In the genomic region with DNA sequence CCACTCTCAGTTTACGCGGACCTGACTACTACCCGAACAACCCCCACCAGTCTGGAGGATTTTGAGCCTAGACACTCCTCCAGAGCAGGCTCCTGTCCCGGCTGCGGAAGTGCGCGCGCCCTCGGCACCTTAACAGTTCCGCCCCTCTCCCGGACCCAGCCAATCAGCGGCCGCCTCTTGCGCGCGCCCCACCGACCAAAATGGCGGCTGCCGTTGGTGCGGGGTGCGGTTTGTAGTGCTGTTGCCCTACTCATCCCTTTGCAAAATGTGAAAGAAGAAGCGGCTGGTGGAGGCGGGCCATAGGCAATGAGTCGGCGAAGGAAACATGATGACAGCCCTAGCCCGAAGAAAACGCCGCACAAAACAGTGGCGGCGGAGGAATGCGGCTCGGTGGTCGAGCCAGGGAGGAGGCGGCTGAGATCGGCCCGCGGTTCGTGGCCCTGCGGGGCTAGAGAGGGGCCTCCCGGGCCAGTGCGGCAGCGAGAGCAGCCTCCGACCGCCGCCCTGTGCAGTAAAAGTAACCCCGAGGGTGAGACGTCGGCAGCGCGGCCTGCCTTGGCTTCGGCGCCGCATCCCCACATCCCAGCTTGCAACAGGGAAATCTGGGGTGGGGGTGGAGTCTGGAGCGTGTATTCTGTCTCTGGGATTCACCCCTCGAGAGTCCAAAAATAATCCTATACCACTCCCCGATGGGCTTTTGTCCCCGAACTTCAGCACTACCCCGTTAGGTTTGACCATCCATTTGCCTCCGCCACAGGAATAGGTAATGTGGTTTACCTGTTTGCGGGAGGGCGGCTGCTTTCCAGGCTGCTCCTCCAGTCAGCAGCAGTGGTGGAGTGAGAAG, we compare ENCODE assay signal across 1 cellular context.
TF ChIP-seq lines count a peak whose summit lies in the region.

TSS of gene ETAA1 (plus strand) at position 191 of the 844 bp plus-strand sequence. CDS start at position 307, 116 bp downstream.

TF ChIP-seq in HCT116, 20 proteins besides CTCF, POLR2A, EP300 and RAD21 (continued from another document):
- TF ChIP-seq, protein P1, sequence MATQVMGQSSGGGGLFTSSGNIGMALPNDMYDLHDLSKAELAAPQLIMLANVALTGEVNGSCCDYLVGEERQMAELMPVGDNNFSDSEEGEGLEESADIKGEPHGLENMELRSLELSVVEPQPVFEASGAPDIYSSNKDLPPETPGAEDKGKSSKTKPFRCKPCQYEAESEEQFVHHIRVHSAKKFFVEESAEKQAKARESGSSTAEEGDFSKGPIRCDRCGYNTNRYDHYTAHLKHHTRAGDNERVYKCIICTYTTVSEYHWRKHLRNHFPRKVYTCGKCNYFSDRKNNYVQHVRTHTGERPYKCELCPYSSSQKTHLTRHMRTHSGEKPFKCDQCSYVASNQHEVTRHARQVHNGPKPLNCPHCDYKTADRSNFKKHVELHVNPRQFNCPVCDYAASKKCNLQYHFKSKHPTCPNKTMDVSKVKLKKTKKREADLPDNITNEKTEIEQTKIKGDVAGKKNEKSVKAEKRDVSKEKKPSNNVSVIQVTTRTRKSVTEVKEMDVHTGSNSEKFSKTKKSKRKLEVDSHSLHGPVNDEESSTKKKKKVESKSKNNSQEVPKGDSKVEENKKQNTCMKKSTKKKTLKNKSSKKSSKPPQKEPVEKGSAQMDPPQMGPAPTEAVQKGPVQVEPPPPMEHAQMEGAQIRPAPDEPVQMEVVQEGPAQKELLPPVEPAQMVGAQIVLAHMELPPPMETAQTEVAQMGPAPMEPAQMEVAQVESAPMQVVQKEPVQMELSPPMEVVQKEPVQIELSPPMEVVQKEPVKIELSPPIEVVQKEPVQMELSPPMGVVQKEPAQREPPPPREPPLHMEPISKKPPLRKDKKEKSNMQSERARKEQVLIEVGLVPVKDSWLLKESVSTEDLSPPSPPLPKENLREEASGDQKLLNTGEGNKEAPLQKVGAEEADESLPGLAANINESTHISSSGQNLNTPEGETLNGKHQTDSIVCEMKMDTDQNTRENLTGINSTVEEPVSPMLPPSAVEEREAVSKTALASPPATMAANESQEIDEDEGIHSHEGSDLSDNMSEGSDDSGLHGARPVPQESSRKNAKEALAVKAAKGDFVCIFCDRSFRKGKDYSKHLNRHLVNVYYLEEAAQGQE (IDR thresholded peaks at IDR 0.05; ENCODE audit: low read depth), result no peak
- TF ChIP-seq, protein P2, sequence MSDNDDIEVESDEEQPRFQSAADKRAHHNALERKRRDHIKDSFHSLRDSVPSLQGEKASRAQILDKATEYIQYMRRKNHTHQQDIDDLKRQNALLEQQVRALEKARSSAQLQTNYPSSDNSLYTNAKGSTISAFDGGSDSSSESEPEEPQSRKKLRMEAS (IDR thresholded peaks at IDR 0.05), result peak; percentile 56; the same call in 1 of the 2 replicates
- TF ChIP-seq TCF7L2 (IDR thresholded peaks at IDR 0.05; ENCODE audit: borderline replicate concordance, extremely low read depth, insufficient read depth, insufficient read length) (no peak), FOSL1 (IDR thresholded peaks at IDR 0.05; ENCODE audit: low read depth) (no peak), POLR2AphosphoS5 (IDR thresholded peaks at IDR 0.05; ENCODE audit: low read depth, low read length) (peak; percentile 78), ATF3 (IDR thresholded peaks at IDR 0.05) (no peak), SP1 (IDR thresholded peaks at IDR 0.05; ENCODE audit: low read depth) (peak; percentile 38; the same call in 1 of the 2 replicates), EGR1 (IDR thresholded peaks at IDR 0.05; ENCODE audit: low read depth) (no peak), YY1 (IDR thresholded peaks at IDR 0.05; ENCODE audit: extremely low read depth, insufficient replicate concordance, low read depth, low read length) (peak; percentile 97), ELF1 (IDR thresholded peaks at IDR 0.05; ENCODE audit: borderline replicate concordance, low read depth) (peak; percentile 73), ZBTB33 (IDR thresholded peaks at IDR 0.05; ENCODE audit: extremely low read depth, insufficient replicate concordance, low read length) (no peak), ZFX (IDR thresholded peaks at IDR 0.05) (peak; percentile 88), CBX3 (IDR thresholded peaks at IDR 0.05; ENCODE audit: low read depth) (peak; percentile 53; the same call in 1 of the 2 replicates), EZH2phosphoT487 (IDR thresholded peaks at IDR 0.05; ENCODE audit: borderline replicate concordance) (no peak), EZH2 (IDR thresholded peaks at IDR 0.05) (no peak), SIN3A (IDR thresholded peaks at IDR 0.05; ENCODE audit: low read depth) (0 out of 2 replicates have a peak, but pooled peaks have one; percentile 80), JUND (IDR thresholded peaks at IDR 0.05) (no peak), ZNF274 (IDR thresholded peaks at IDR 0.05; ENCODE audit: low read depth, low read length) (no peak), CEBPB (IDR thresholded peaks at IDR 0.05; ENCODE audit: low read depth) (no peak)
